Comparison of ENCODE assay signal across 10 cellular contexts in genomic region chr11:315516-315994, GRCh38. TPM values are rescaled to one million over a fixed set of nuclear protein-coding genes. Genes with fewer than 3 reads are reported as not detected.
DNase-seq lines count a peak whose midpoint lies in the region; ATAC-seq, FAIRE-seq and TF ChIP-seq lines count a peak whose summit lies in the region.
"Had no signal": no experiment of that assay in that cellular context is flagged by ENCODE, and none has a peak within 500 bp of the region (broad histone marks: within the 10 kb centered on the region; RNA-seq: fewer than 3 reads in every experiment).

No MANE protein-coding gene starts in this region.

- peaks cover 4% of the 10 kb centered on the region; the same call in 1 of the 2 replicates for H3K36me3 ChIP-seq in GM06990 (ENCODE audit: control insufficient read depth, insufficient read depth, low read length)
- H3K36me3 ChIP-seq in hepatocyte (replicated peaks; ENCODE audit: insufficient read depth, low read depth): no peaks in the 10 kb centered on the region

- H3K4me1 ChIP-seq in hepatocyte (ENCODE audit: insufficient read depth): peaks cover 42% of the 10 kb centered on the region

- peak overlapping the region; percentile 97 for H3K4me3 Mint-ChIP-seq in WTC11

- ATAC-seq in WTC11 (no peak), sciatic nerve (no peak), HG02970 (IDR thresholded peaks at IDR 0.05; ENCODE audit: low FRiP score, unreplicated experiment) (no peak), GM21737 (IDR thresholded peaks at IDR 0.05; ENCODE audit: unreplicated experiment) (no peak)

- H3K9me3 Mint-ChIP-seq in WTC11: no peaks in the 10 kb centered on the region

- 38% methylated on average over 25 of the region's 32 CpGs for WGBS in hepatocyte (ENCODE audit: low lambda C conversion rate, missing lambda C conversion rate)

- no peak for FAIRE-seq in GM19239 (lab: Jason Lieb, UNC)
- FAIRE-seq: GM18507 had no signal

- peak overlapping the region; percentile 84 for H3K4me2 ChIP-seq in hepatocyte

- no peaks in the 10 kb centered on the region for H3K9me2 ChIP-seq in hepatocyte (replicated peaks; ENCODE audit: insufficient read depth)

- H3K9me3 ChIP-seq in hepatocyte (ENCODE audit: low read depth): no peaks in the 10 kb centered on the region

- POLR2A ChIA-PET in WTC11 (lab: Charles Lee): interaction anchor here (0.9 to 1.8 kb wide), 3 partner anchors 25 to 47 kb away, joined by 3 to 9 read pairs (median 5); no protein-coding TSS in a partner anchor

- peaks cover 11% of the 10 kb centered on the region for H3K36me3 Mint-ChIP-seq in WTC11

- DNase-seq in GM06990 (ENCODE audit: extremely low read depth, insufficient read length) (no peak), WTC11 (ENCODE audit: low spot score) (no peak), hepatocyte (ENCODE audit: low spot score) (no peak), sciatic nerve (ENCODE audit: low spot score) (peak; percentile 57), G401 (ENCODE audit: low spot score) (no peak), GM19239 (ENCODE audit: insufficient read length, low spot score) (no peak)
- DNase-seq: cerebellar nuclear complex had no signal

- H3K27ac Mint-ChIP-seq in WTC11: no peak overlapping the region

- in situ Hi-C loops in G401 (cut with HindIII; ENCODE audit: low sequenced_read_pairs): no loop called here

- TF ChIP-seq CTCF in GM06990 (IDR thresholded peaks at IDR 0.05; ENCODE audit: insufficient read depth, low read length, poor library complexity, severe bottlenecking) (no peak), WTC11 (IDR thresholded peaks at IDR 0.05) (no peak), hepatocyte (IDR thresholded peaks at IDR 0.05; ENCODE audit: poor library complexity) (no peak)

- peaks cover 36% of the 10 kb centered on the region for H3K79me2 ChIP-seq in hepatocyte

- peak overlapping the region; percentile 28 for H3K27ac ChIP-seq in hepatocyte

- H3K4me3 ChIP-seq in GM06990 (replicated peaks; ENCODE audit: low read depth, low read length) (peak overlapping the region; percentile 77), hepatocyte (peak overlapping the region; percentile 33)

- intact Hi-C loops in sciatic nerve (cut with DNase I): no loop called here

- H4K20me1 ChIP-seq in hepatocyte (ENCODE audit: insufficient read depth, poor library complexity, severe bottlenecking): no peaks in the 10 kb centered on the region

- peaks cover 43% of the 10 kb centered on the region for H3K4me1 Mint-ChIP-seq in WTC11

- H3K27me3 ChIP-seq in GM06990 (replicated peaks; ENCODE audit: control insufficient read depth, insufficient read depth, low read length) (no peaks in the 10 kb centered on the region), hepatocyte (peaks cover 14% of the 10 kb centered on the region)

- CTCF ChIA-PET in WTC11 (lab: Charles Lee): interaction anchor here (1.4 to 3.6 kb wide), 5 partner anchors 10 to 92 kb away, joined by 3 to 34 read pairs (median 5); no protein-coding TSS in a partner anchor

- H3K27me3 Mint-ChIP-seq in WTC11 (ENCODE audit: low read depth): no peaks in the 10 kb centered on the region

- no peak overlapping the region for H2AFZ ChIP-seq in hepatocyte

TF ChIP-seq in WTC11, 78 proteins besides CTCF, POLR2A, EP300 and RAD21:
- TF ChIP-seq, protein P1, sequence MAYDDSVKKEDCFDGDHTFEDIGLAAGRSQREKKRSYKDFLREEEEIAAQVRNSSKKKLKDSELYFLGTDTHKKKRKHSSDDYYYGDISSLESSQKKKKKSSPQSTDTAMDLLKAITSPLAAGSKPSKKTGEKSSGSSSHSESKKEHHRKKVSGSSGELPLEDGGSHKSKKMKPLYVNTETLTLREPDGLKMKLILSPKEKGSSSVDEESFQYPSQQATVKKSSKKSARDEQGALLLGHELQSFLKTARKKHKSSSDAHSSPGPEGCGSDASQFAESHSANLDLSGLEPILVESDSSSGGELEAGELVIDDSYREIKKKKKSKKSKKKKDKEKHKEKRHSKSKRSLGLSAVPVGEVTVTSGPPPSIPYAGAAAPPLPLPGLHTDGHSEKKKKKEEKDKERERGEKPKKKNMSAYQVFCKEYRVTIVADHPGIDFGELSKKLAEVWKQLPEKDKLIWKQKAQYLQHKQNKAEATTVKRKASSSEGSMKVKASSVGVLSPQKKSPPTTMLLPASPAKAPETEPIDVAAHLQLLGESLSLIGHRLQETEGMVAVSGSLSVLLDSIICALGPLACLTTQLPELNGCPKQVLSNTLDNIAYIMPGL (CRISPR knock-in tag; IDR thresholded peaks at IDR 0.05): 0 out of 2 replicates have a peak, but pooled peaks have one; percentile 20
- no peak for TF ChIP-seq CDX4 (CRISPR knock-in tag; IDR thresholded peaks at IDR 0.05; ENCODE audit: borderline replicate concordance)
- TF ChIP-seq, protein P2, sequence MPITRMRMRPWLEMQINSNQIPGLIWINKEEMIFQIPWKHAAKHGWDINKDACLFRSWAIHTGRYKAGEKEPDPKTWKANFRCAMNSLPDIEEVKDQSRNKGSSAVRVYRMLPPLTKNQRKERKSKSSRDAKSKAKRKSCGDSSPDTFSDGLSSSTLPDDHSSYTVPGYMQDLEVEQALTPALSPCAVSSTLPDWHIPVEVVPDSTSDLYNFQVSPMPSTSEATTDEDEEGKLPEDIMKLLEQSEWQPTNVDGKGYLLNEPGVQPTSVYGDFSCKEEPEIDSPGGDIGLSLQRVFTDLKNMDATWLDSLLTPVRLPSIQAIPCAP (CRISPR knock-in tag; IDR thresholded peaks at IDR 0.05): 0 out of 2 replicates have a peak, but pooled peaks have one; percentile 6
- TF ChIP-seq, protein P3, sequence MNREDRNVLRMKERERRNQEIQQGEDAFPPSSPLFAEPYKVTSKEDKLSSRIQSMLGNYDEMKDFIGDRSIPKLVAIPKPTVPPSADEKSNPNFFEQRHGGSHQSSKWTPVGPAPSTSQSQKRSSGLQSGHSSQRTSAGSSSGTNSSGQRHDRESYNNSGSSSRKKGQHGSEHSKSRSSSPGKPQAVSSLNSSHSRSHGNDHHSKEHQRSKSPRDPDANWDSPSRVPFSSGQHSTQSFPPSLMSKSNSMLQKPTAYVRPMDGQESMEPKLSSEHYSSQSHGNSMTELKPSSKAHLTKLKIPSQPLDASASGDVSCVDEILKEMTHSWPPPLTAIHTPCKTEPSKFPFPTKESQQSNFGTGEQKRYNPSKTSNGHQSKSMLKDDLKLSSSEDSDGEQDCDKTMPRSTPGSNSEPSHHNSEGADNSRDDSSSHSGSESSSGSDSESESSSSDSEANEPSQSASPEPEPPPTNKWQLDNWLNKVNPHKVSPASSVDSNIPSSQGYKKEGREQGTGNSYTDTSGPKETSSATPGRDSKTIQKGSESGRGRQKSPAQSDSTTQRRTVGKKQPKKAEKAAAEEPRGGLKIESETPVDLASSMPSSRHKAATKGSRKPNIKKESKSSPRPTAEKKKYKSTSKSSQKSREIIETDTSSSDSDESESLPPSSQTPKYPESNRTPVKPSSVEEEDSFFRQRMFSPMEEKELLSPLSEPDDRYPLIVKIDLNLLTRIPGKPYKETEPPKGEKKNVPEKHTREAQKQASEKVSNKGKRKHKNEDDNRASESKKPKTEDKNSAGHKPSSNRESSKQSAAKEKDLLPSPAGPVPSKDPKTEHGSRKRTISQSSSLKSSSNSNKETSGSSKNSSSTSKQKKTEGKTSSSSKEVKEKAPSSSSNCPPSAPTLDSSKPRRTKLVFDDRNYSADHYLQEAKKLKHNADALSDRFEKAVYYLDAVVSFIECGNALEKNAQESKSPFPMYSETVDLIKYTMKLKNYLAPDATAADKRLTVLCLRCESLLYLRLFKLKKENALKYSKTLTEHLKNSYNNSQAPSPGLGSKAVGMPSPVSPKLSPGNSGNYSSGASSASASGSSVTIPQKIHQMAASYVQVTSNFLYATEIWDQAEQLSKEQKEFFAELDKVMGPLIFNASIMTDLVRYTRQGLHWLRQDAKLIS (CRISPR knock-in tag; IDR thresholded peaks at IDR 0.05; ENCODE audit: borderline replicate concordance): no peak
- 0 out of 2 replicates have a peak, but pooled peaks have one; percentile 41 for TF ChIP-seq MYBL2 (CRISPR knock-in tag; IDR thresholded peaks at IDR 0.05)

RNA-seq across cellular contexts. Expression of gene IFITM1, which starts 1.7 kb away (rescaled TPM):
- total RNA-seq in WTC11 (2021): 544 to 679 TPM (median 640 TPM) in 3 replicates
- 98.0 and 98.9 TPM in 2 replicates for total RNA-seq in hepatocyte
- 159 and 201 TPM in 2 replicates for polyA plus RNA-seq in hepatocyte
- total RNA-seq in sciatic nerve: 344 TPM
- 76.4 and 108 TPM in 2 replicates for total RNA-seq in G401 (2014; rRNA removed; shearing (Covaris generic))

RNA-seq across cellular contexts. Expression of gene IFITM3, which starts 5.1 kb away (rescaled TPM):
- total RNA-seq in WTC11 (2021) (381 to 503 TPM (median 481 TPM) in 3 replicates), hepatocyte (166 and 182 TPM in 2 replicates), sciatic nerve (1,044 TPM)
- 2,035 and 2,121 TPM in 2 replicates for polyA plus RNA-seq in hepatocyte
- 36.2 and 45.8 TPM in 2 replicates for total RNA-seq in G401 (2014; rRNA removed; shearing (Covaris generic))

RNA-seq across cellular contexts. Expression of gene IFITM2, which starts 7.9 kb away (rescaled TPM):
- total RNA-seq in WTC11 (2021) (436 to 616 TPM (median 577 TPM) in 3 replicates), hepatocyte (59.2 and 74.6 TPM in 2 replicates), sciatic nerve (853 TPM)
- 504 and 535 TPM in 2 replicates for polyA plus RNA-seq in hepatocyte
- total RNA-seq in G401 (2014; rRNA removed; shearing (Covaris generic)): 7.8 and 31.3 TPM in 2 replicates

RNA-seq across cellular contexts. Expression of gene IFITM5, which starts 16.2 kb away (rescaled TPM):
- total RNA-seq in WTC11 (2021) (not detected in 3 replicates), hepatocyte (not detected in 2 replicates), sciatic nerve (not detected)
- 0.36 TPM in 1 of 2 replicates, not detected in the other for polyA plus RNA-seq in hepatocyte
- not detected in 2 replicates for total RNA-seq in G401 (2014; rRNA removed; shearing (Covaris generic))

RNA-seq across cellular contexts. Expression of gene PGGHG, which starts 26.6 kb away (rescaled TPM):
- total RNA-seq in WTC11 (2021) (74.9 to 111 TPM (median 106 TPM) in 3 replicates), hepatocyte (12.0 and 19.2 TPM in 2 replicates), sciatic nerve (60.3 TPM)
- 27.9 and 44.0 TPM in 2 replicates for polyA plus RNA-seq in hepatocyte
- total RNA-seq in G401 (2014; rRNA removed; shearing (Covaris generic)): 18.8 and 20.4 TPM in 2 replicates
